In genomic region chr15:77986891-77987764, GRCh38 we compare ENCODE assay signal across 25 cellular contexts.
A peak's percentile ranks its signal among the peaks of the same experiment; 100 is the strongest.
DNase-seq lines count a peak whose midpoint lies in the region; FAIRE-seq and TF ChIP-seq lines count a peak whose summit lies in the region.
"Had no signal": no experiment of that assay in that cellular context is flagged by ENCODE, and none has a peak within 500 bp of the region (broad histone marks: within the 10 kb centered on the region; RNA-seq: fewer than 3 reads in every experiment).

No MANE protein-coding gene starts in this region.

- H3K4me3 Mint-ChIP-seq in endothelial cell (ENCODE audit: unreplicated experiment), result no peak overlapping the region
- H3K4me3 Mint-ChIP-seq: type B pancreatic cell had no signal

- H2AFZ ChIP-seq in osteoblast (ENCODE audit: low read length) (no peak overlapping the region), PC-9 (no peak overlapping the region)

- no peak for FAIRE-seq in GM12891 (lab: Jason Lieb, UNC)
- FAIRE-seq: colon, H54, islet of Langerhans, small intestine had no signal

- H3K79me2 ChIP-seq in osteoblast (ENCODE audit: insufficient read depth, low read length) (no peaks in the 10 kb centered on the region), PC-9 (ENCODE audit: low read depth) (no peaks in the 10 kb centered on the region)

- POLR2A ChIA-PET in HEK293 (lab: Yijun Ruan, JAX), result no interaction called here
- POLR2A ChIA-PET in PC-9 (lab: Charles Lee; ENCODE audit: unreplicated experiment), result no interaction called here

- no peaks in the 10 kb centered on the region for H3F3A ChIP-seq in PC-9 (ENCODE audit: insufficient read depth, low read depth)

- DNase-seq in NCI-H446 (lab: John Stamatoyannopoulos, UW), result peak; percentile 12 to 65
- no peak for DNase-seq in NCI-H446 treated with DMSO at 0.1 percent for 48 hours (lab: John Stamatoyannopoulos, UW)
- DNase-seq in endothelial cell (ENCODE audit: low spot score), result peak; percentile 3
- peak; percentile 55 for DNase-seq in osteoblast (ENCODE audit: insufficient read length, low spot score, missing footprints)
- no peak for DNase-seq in GM12891 (ENCODE audit: insufficient read length, low spot score)
- DNase-seq in stimulated activated CD4-positive, alpha-beta T cell treated with anti-CD3 and anti-CD28 coated beads, Interleukin-12 subunit alpha, Interleukin-12 subunit beta, amount 100 ng/mL, for 4 hours, result no peak
- DNase-seq in PC-9, result no peak
- DNase-seq: activated CD4-positive, CD25-positive, alpha-beta regulatory T cell treated with anti-CD3 and anti-CD28 coated beads, Interleukin-2, amount 50 U/mL, for 72 hours; adrenal gland; hippocampal formation; NCI-H1048; NCI-H1694 treated with DMSO at 0.1 percent for 48 hours; NCI-H345; small intestine; T-helper 1 cell had no signal

- H3K9me3 ChIP-seq in HEK293 (ENCODE audit: control insufficient read depth, insufficient read depth, low read depth, low read length) (no peaks in the 10 kb centered on the region), osteoblast (ENCODE audit: low read depth, low read length) (no peaks in the 10 kb centered on the region), PC-9 (ENCODE audit: insufficient read depth, low read depth) (no peaks in the 10 kb centered on the region)
- H3K9me3 ChIP-seq: adrenal gland, gastroesophageal sphincter, neutrophil, Peyer's patch, SJSA1 had no signal

- no peaks in the 10 kb centered on the region for H3K9me3 Mint-ChIP-seq in endothelial cell (ENCODE audit: unreplicated experiment)
- H3K9me3 Mint-ChIP-seq: type B pancreatic cell had no signal

- H3K36me3 Mint-ChIP-seq in endothelial cell (ENCODE audit: low read depth, unreplicated experiment), result no peaks in the 10 kb centered on the region
- H3K36me3 Mint-ChIP-seq: type B pancreatic cell had no signal

- H3K36me3 ChIP-seq in HEK293 (ENCODE audit: control insufficient read depth in 2 of 2, insufficient read depth in 1 of 2, low read length in 2 of 2) (no peaks in the 10 kb centered on the region), osteoblast (ENCODE audit: insufficient read depth, low read length) (no peaks in the 10 kb centered on the region), PC-9 (ENCODE audit: low read depth) (no peaks in the 10 kb centered on the region)
- H3K36me3 ChIP-seq: adrenal gland, gastroesophageal sphincter, Peyer's patch, SJSA1 had no signal

- TF ChIP-seq POLR2A in GM12891 (IDR thresholded peaks at IDR 0.05; ENCODE audit: low read depth, low read length), result no peak

- TF ChIP-seq CTCF in HEK293 (tag by site-specific recombination; IDR thresholded peaks at IDR 0.05) (no peak), endothelial cell (IDR thresholded peaks at IDR 0.05; ENCODE audit: unreplicated experiment) (no peak), osteoblast (IDR thresholded peaks at IDR 0.05; ENCODE audit: extremely low read depth, low read depth, low read length) (no peak), PC-9 (conservative IDR thresholded peaks at IDR 0.05) (no peak)

- H3K4me3 ChIP-seq in HEK293 (ENCODE audit: low read depth, low read length) (no peak overlapping the region), osteoblast (ENCODE audit: insufficient read depth, low read length) (no peak overlapping the region), PC-9 (no peak overlapping the region)
- H3K4me3 ChIP-seq: adrenal gland, gastroesophageal sphincter, lung, Peyer's patch, SJSA1 had no signal

- H3K9me2 ChIP-seq in PC-9 (ENCODE audit: insufficient read depth), result no peaks in the 10 kb centered on the region

- H3K4me2 ChIP-seq in osteoblast (ENCODE audit: insufficient read depth, low read length) (no peak overlapping the region), PC-9 (no peak overlapping the region)

- H4K20me1 ChIP-seq in osteoblast (ENCODE audit: insufficient read depth, low read length) (no peaks in the 10 kb centered on the region), PC-9 (ENCODE audit: insufficient read depth) (no peaks in the 10 kb centered on the region)

- peaks cover 2% of the 10 kb centered on the region for H3K4me1 Mint-ChIP-seq in endothelial cell (ENCODE audit: unreplicated experiment)

- H3K27me3 Mint-ChIP-seq in endothelial cell (ENCODE audit: unreplicated experiment), result peaks cover 11% of the 10 kb centered on the region
- H3K27me3 Mint-ChIP-seq: type B pancreatic cell had no signal

- CTCF ChIA-PET in HEK293 (lab: Yijun Ruan, JAX) (interaction anchor here (0.6 to 1.1 kb wide), 4 partner anchors 9 to 129 kb away, joined by 3 to 5 read pairs (median 4); no protein-coding TSS in a partner anchor), PC-9 (lab: Charles Lee) (no interaction called here)

- no peak overlapping the region for H3K27ac Mint-ChIP-seq in endothelial cell (ENCODE audit: unreplicated experiment)
- H3K27ac Mint-ChIP-seq: type B pancreatic cell had no signal

- intact Hi-C loops in PC-9 (cut with micrococcal nuclease; ENCODE audit: unreplicated experiment), result no loop called here

- no peaks in the 10 kb centered on the region for H3K4me1 ChIP-seq in HEK293 (ENCODE audit: control insufficient read depth, insufficient read depth, low read length)
- peaks cover 7% of the 10 kb centered on the region for H3K4me1 ChIP-seq in osteoblast (ENCODE audit: insufficient read depth, low read length)
- H3K4me1 ChIP-seq in PC-9 (replicated peaks; ENCODE audit: insufficient read depth), result no peaks in the 10 kb centered on the region

- peaks cover 6% of the 10 kb centered on the region for H3K27me3 ChIP-seq in osteoblast (ENCODE audit: insufficient read depth, low read length)
- no peaks in the 10 kb centered on the region for H3K27me3 ChIP-seq in PC-9 (ENCODE audit: insufficient read depth, low read depth)
- H3K27me3 ChIP-seq: adrenal gland, gastroesophageal sphincter, Peyer's patch, SJSA1 had no signal

- BruUV-seq in PC-9 (replicated peaks; lab: Mats Ljungman, UMichigan), result no TSS peak

- H3K27ac ChIP-seq in HEK293 (ENCODE audit: extremely low read depth, low read depth, low read length) (no peak overlapping the region), osteoblast (ENCODE audit: low read depth, low read length) (no peak overlapping the region), PC-9 (no peak overlapping the region)
- H3K27ac ChIP-seq: adrenal gland, gastroesophageal sphincter, neutrophil, Peyer's patch, SJSA1 had no signal

TF ChIP-seq in HEK293, 187 proteins besides CTCF, POLR2A, EP300 and RAD21:
- no peak for TF ChIP-seq ZNF596 (tag by site-specific recombination; IDR thresholded peaks at IDR 0.05)
- no peak for TF ChIP-seq ZXDB (tag by site-specific recombination; IDR thresholded peaks at IDR 0.05)
- TF ChIP-seq ZNF768 (tag by site-specific recombination; IDR thresholded peaks at IDR 0.05), result no peak
- no peak for TF ChIP-seq ZNF610 (tag by site-specific recombination; IDR thresholded peaks at IDR 0.05; ENCODE audit: borderline replicate concordance)
- peak; percentile 14; the same call in 1 of the 2 replicates for TF ChIP-seq ZIC2 (tag by site-specific recombination; IDR thresholded peaks at IDR 0.05)
- no peak for TF ChIP-seq ZNF18 (tag by site-specific recombination; IDR thresholded peaks at IDR 0.05)
- TF ChIP-seq PRDM1 (tag by site-specific recombination; IDR thresholded peaks at IDR 0.05), result no peak

TF ChIP-seq in GM12891, 5 proteins besides CTCF, POLR2A, EP300 and RAD21:
- TF ChIP-seq POLR2AphosphoS5 (IDR thresholded peaks at IDR 0.05; ENCODE audit: low read depth, low read length) (no peak), POU2F2 (IDR thresholded peaks at IDR 0.05; ENCODE audit: low read depth, low read length) (no peak), PAX5 (IDR thresholded peaks at IDR 0.05; ENCODE audit: insufficient read depth, low read length, severe bottlenecking) (no peak), TAF1 (IDR thresholded peaks at IDR 0.05; ENCODE audit: low read depth, low read length) (no peak), SPI1 (IDR thresholded peaks at IDR 0.05; ENCODE audit: low read depth, low read length) (no peak)

Comparison
In these comparisons a context has a peak if more than half of its experiments do, and no peak if none do; other contexts are left out.
1. DNase-seq: peak in NCI-H446 (2 of 2), endothelial cell (single experiment) and osteoblast (single experiment); none in NCI-H446 treated with DMSO at 0.1 percent for 48 hours (single experiment), GM12891 (single experiment), stimulated activated CD4-positive, alpha-beta T cell treated with anti-CD3 and anti-CD28 coated beads, Interleukin-12 subunit alpha, Interleukin-12 subunit beta, amount 100 ng/mL, for 4 hours (single experiment) and PC-9 (0 of 2).